In genomic region chr5:139867581-139867980, GRCh38 we compare ENCODE assay signal across 30 cellular contexts.
"Had no signal": no experiment of that assay in that cellular context is flagged by ENCODE, and none has a peak within 500 bp of the region (broad histone marks: within the 10 kb centered on the region; RNA-seq: fewer than 3 reads in every experiment).

No MANE protein-coding gene starts in this region.

- H3K4me3 ChIP-seq: ascending aorta had no signal

- H3K27me3 ChIP-seq: ascending aorta had no signal

- ATAC-seq: activated CD4-positive, alpha-beta T cell treated with anti-CD3 and anti-CD28 coated beads for 36 hours; activated CD4-positive, CD25-positive, alpha-beta regulatory T cell treated with anti-CD3 and anti-CD28 coated beads, Interleukin-2, amount 50 U/mL, for 24 hours; activated CD8-positive, alpha-beta memory T cell treated with anti-CD3 and anti-CD28 coated beads, Interleukin-2, amount 10 ng/mL, durations not matched to agents 7 days and 5 days; activated CD8-positive, alpha-beta T cell treated with anti-CD3 and anti-CD28 coated beads, Interleukin-2, amount 10 ng/mL, durations not matched to agents 7 days and 5 days; activated naive CD8-positive, alpha-beta T cell treated with anti-CD3 and anti-CD28 coated beads, Interleukin-2, amount 50 U/mL, for 24 hours; WTC11 had no signal

- DNase-seq: activated CD4-positive, alpha-beta memory T cell treated with anti-CD3 and anti-CD28 coated beads, Interleukin-2, amount 10 ng/mL, durations not matched to agents 7 days and 5 days; activated CD4-positive, alpha-beta T cell treated with anti-CD3 and anti-CD28 coated beads for 1 hour; activated CD4-positive, alpha-beta T cell treated with anti-CD3 and anti-CD28 coated beads for 36 hours; activated CD4-positive, alpha-beta T cell treated with anti-CD3 and anti-CD28 coated beads for 48 hours; activated CD4-positive, alpha-beta T cell treated with anti-CD3 and anti-CD28 coated beads, Interleukin-2, amount 10 ng/mL, durations not matched to agents 7 days and 5 days; activated CD4-positive, alpha-beta T cell treated with anti-CD3 and anti-CD28 coated beads, Interleukin-2, amount 50 U/mL, for 48 hours; activated CD4-positive, CD25-positive, alpha-beta regulatory T cell; activated CD8-positive, alpha-beta memory T cell treated with anti-CD3 and anti-CD28 coated beads for 24 hours; activated CD8-positive, alpha-beta memory T cell treated with anti-CD3 and anti-CD28 coated beads, Interleukin-2, amount 10 ng/mL, durations not matched to agents 7 days and 5 days; activated CD8-positive, alpha-beta memory T cell treated with anti-CD3 and anti-CD28 coated beads, Interleukin-2, amount 50 U/mL, for 48 hours; activated CD8-positive, alpha-beta T cell treated with anti-CD3 and anti-CD28 coated beads, Interleukin-2, amount 10 ng/mL, durations not matched to agents 7 days and 5 days; activated effector memory CD4-positive, alpha-beta T cell treated with Interleukin-2 at 50 U/mL for 16 hours; activated gamma-delta T cell; activated naive CD4-positive, alpha-beta T cell treated with anti-CD3 and anti-CD28 coated beads, Interleukin-2, amount 10 ng/mL, durations not matched to agents 7 days and 5 days; activated naive CD4-positive, alpha-beta T cell treated with Interleukin-2 at 50 U/mL for 16 hours; activated naive CD8-positive, alpha-beta T cell treated with anti-CD3 and anti-CD28 coated beads, Interleukin-2, amount 10 ng/mL, durations not matched to agents 7 days and 5 days; activated naive CD8-positive, alpha-beta T cell treated with anti-CD3 and anti-CD28 coated beads, Interleukin-2, amount 50 U/mL, for 24 hours; activated T-cell treated with anti-CD3 and anti-CD28 coated beads, Interleukin-2, amount 50 U/mL, for 24 hours; activated T-cell treated with anti-CD3 and anti-CD28 coated beads, Interleukin-2, amount 50 U/mL, for 48 hours; amygdala; anterior cingulate cortex; central memory CD4-positive, alpha-beta T cell; T-helper 1 cell; T-helper 2 cell; T-helper 9 cell; WERI-Rb-1 had no signal

- H3K9me3 ChIP-seq: ascending aorta had no signal

- H3K4me1 ChIP-seq: ascending aorta had no signal

- H3K36me3 ChIP-seq: ascending aorta, WERI-Rb-1 had no signal

- FAIRE-seq: TTC549 had no signal

- H3K27ac ChIP-seq: ascending aorta, WERI-Rb-1 had no signal
